1 cellular context compared by ENCODE assay signal in the genomic region with DNA sequence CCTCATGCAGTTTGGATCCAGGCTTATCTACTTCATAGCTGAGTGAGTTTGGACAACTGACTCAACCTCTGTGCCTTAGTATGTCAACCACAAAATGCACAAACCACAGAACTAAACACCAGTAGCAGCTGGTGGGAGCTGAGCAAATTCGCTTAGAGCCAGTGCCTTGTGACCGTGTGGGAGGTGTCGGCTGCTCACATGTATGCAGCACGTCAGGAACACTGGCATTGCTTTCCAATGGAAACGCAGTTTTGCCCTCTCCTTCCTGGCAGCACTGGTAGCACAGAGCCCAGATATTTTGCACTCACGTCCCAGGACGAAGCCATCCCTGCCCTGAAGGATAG.
TF ChIP-seq lines count a peak whose summit lies in the region.

No MANE protein-coding gene starts in this region.

TF ChIP-seq in K562, 482 proteins besides CTCF, POLR2A, EP300 and RAD21 (continued from another document and continues in another):
- TF ChIP-seq, protein P1, sequence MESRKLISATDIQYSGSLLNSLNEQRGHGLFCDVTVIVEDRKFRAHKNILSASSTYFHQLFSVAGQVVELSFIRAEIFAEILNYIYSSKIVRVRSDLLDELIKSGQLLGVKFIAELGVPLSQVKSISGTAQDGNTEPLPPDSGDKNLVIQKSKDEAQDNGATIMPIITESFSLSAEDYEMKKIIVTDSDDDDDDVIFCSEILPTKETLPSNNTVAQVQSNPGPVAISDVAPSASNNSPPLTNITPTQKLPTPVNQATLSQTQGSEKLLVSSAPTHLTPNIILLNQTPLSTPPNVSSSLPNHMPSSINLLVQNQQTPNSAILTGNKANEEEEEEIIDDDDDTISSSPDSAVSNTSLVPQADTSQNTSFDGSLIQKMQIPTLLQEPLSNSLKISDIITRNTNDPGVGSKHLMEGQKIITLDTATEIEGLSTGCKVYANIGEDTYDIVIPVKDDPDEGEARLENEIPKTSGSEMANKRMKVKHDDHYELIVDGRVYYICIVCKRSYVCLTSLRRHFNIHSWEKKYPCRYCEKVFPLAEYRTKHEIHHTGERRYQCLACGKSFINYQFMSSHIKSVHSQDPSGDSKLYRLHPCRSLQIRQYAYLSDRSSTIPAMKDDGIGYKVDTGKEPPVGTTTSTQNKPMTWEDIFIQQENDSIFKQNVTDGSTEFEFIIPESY (CRISPR knock-in tag; IDR thresholded peaks at IDR 0.05): 0 out of 2 replicates have a peak, but pooled peaks have one; percentile 12
- TF ChIP-seq, protein P2, sequence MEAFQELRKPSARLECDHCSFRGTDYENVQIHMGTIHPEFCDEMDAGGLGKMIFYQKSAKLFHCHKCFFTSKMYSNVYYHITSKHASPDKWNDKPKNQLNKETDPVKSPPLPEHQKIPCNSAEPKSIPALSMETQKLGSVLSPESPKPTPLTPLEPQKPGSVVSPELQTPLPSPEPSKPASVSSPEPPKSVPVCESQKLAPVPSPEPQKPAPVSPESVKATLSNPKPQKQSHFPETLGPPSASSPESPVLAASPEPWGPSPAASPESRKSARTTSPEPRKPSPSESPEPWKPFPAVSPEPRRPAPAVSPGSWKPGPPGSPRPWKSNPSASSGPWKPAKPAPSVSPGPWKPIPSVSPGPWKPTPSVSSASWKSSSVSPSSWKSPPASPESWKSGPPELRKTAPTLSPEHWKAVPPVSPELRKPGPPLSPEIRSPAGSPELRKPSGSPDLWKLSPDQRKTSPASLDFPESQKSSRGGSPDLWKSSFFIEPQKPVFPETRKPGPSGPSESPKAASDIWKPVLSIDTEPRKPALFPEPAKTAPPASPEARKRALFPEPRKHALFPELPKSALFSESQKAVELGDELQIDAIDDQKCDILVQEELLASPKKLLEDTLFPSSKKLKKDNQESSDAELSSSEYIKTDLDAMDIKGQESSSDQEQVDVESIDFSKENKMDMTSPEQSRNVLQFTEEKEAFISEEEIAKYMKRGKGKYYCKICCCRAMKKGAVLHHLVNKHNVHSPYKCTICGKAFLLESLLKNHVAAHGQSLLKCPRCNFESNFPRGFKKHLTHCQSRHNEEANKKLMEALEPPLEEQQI (IDR thresholded peaks at IDR 0.05): no peak
- TF ChIP-seq FOXA1 (IDR thresholded peaks at IDR 0.05; ENCODE audit: borderline replicate concordance) (no peak), ZNF212 (CRISPR knock-in tag; IDR thresholded peaks at IDR 0.05) (no peak), PURB (CRISPR knock-in tag; IDR thresholded peaks at IDR 0.05; ENCODE audit: low read depth) (no peak), GATAD2B (IDR thresholded peaks at IDR 0.05; ENCODE audit: borderline replicate concordance) (no peak), PTTG1 (tag; IDR thresholded peaks at IDR 0.05; ENCODE audit: low read depth) (no peak), ELF4 (CRISPR knock-in tag; IDR thresholded peaks at IDR 0.05) (no peak), KDM1A (IDR thresholded peaks at IDR 0.05) (peak; percentile 66 to 68), TGIF2 (CRISPR knock-in tag; IDR thresholded peaks at IDR 0.05) (no peak), RBM14 (IDR thresholded peaks at IDR 0.05; ENCODE audit: borderline replicate concordance, insufficient read depth, low read depth, low read length) (no peak), TAF9B (IDR thresholded peaks at IDR 0.05; ENCODE audit: partially characterized antibody) (no peak), IFI16 (CRISPR knock-in tag; IDR thresholded peaks at IDR 0.05) (no peak), POLR2H (tag; IDR thresholded peaks at IDR 0.05; ENCODE audit: low read depth) (no peak), MCM5 (IDR thresholded peaks at IDR 0.05; ENCODE audit: low read depth) (no peak), HSF4 (CRISPR knock-in tag; IDR thresholded peaks at IDR 0.05; ENCODE audit: borderline replicate concordance) (no peak), RAD51 (IDR thresholded peaks at IDR 0.05; ENCODE audit: borderline replicate concordance, low read depth) (no peak), NR2C2 (CRISPR knock-in tag; IDR thresholded peaks at IDR 0.05) (no peak), NR2C2 (tag; IDR thresholded peaks at IDR 0.05) (no peak; the same call in 1 of the 2 replicates), GTF2E2 (tag; IDR thresholded peaks at IDR 0.05) (no peak), NFE2L1 (tag; IDR thresholded peaks at IDR 0.05; ENCODE audit: borderline replicate concordance, low read depth) (no peak), TEAD4 (IDR thresholded peaks at IDR 0.05; ENCODE audit: low read length) (peak; percentile 75), TEAD4 (CRISPR knock-in tag; IDR thresholded peaks at IDR 0.05; ENCODE audit: borderline replicate concordance) (no peak), MAFK (IDR thresholded peaks at IDR 0.05; ENCODE audit: low read length) (no peak), TAL1 (IDR thresholded peaks at IDR 0.05) (no peak), NRF1 (conservative IDR thresholded peaks at IDR 0.05 in 1 of 2, IDR thresholded peaks at IDR 0.05 in 1 of 2) (no peak), RBM34 (IDR thresholded peaks at IDR 0.05; ENCODE audit: borderline replicate concordance, insufficient read depth, low read length) (no peak), PHB (CRISPR knock-in tag; IDR thresholded peaks at IDR 0.05) (no peak), NFIX (CRISPR knock-in tag; IDR thresholded peaks at IDR 0.05; ENCODE audit: low read depth) (no peak), MAZ (CRISPR knock-in tag; conservative IDR thresholded peaks at IDR 0.05 in 1 of 2, IDR thresholded peaks at IDR 0.05 in 1 of 2) (peak in 1 of 2 experiments; percentile 53; a peak in 1 of 4 replicates), ZNF75A (CRISPR knock-in tag; IDR thresholded peaks at IDR 0.05) (no peak), CBX3 (IDR thresholded peaks at IDR 0.05; ENCODE audit: borderline replicate concordance in 1 of 2, low read length in 2 of 2) (no peak), MTF1 (CRISPR knock-in tag; IDR thresholded peaks at IDR 0.05; ENCODE audit: borderline replicate concordance) (no peak), ZNF668 (CRISPR knock-in tag; IDR thresholded peaks at IDR 0.05) (no peak), HDAC1 (IDR thresholded peaks at IDR 0.05) (peak in 1 of 2 experiments; percentile 44; a peak in 1 of 4 replicates), ZNF311 (CRISPR knock-in tag; IDR thresholded peaks at IDR 0.05) (no peak), ASH1L (IDR thresholded peaks at IDR 0.05; ENCODE audit: borderline replicate concordance, low read depth, partially characterized antibody) (no peak), SNRNP70 (optimal IDR thresholded peaks at IDR 0.05; ENCODE audit: low read depth, low read length) (no peak), RBBP5 (IDR thresholded peaks at IDR 0.05; ENCODE audit: borderline replicate concordance, insufficient read depth, low read length, poor library complexity, severe bottlenecking) (peak; percentile 38), RFX7 (CRISPR knock-in tag; IDR thresholded peaks at IDR 0.05) (no peak), ZFP30 (CRISPR knock-in tag; IDR thresholded peaks at IDR 0.05; ENCODE audit: borderline replicate concordance) (no peak), CEBPB (tag; IDR thresholded peaks at IDR 0.05) (no peak), NFYB (IDR thresholded peaks at IDR 0.05; ENCODE audit: extremely low read depth, insufficient read length) (no peak)
- TF ChIP-seq, protein P3, sequence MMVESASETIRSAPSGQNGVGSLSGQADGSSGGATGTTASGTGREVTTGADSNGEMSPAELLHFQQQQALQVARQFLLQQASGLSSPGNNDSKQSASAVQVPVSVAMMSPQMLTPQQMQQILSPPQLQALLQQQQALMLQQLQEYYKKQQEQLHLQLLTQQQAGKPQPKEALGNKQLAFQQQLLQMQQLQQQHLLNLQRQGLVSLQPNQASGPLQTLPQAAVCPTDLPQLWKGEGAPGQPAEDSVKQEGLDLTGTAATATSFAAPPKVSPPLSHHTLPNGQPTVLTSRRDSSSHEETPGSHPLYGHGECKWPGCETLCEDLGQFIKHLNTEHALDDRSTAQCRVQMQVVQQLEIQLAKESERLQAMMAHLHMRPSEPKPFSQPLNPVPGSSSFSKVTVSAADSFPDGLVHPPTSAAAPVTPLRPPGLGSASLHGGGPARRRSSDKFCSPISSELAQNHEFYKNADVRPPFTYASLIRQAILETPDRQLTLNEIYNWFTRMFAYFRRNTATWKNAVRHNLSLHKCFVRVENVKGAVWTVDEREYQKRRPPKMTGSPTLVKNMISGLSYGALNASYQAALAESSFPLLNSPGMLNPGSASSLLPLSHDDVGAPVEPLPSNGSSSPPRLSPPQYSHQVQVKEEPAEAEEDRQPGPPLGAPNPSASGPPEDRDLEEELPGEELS (CRISPR knock-in tag; IDR thresholded peaks at IDR 0.05; ENCODE audit: borderline replicate concordance): no peak
- TF ChIP-seq, protein P4, sequence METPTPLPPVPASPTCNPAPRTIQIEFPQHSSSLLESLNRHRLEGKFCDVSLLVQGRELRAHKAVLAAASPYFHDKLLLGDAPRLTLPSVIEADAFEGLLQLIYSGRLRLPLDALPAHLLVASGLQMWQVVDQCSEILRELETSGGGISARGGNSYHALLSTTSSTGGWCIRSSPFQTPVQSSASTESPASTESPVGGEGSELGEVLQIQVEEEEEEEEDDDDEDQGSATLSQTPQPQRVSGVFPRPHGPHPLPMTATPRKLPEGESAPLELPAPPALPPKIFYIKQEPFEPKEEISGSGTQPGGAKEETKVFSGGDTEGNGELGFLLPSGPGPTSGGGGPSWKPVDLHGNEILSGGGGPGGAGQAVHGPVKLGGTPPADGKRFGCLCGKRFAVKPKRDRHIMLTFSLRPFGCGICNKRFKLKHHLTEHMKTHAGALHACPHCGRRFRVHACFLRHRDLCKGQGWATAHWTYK (CRISPR knock-in tag; IDR thresholded peaks at IDR 0.05): no peak
- TF ChIP-seq, protein P5, sequence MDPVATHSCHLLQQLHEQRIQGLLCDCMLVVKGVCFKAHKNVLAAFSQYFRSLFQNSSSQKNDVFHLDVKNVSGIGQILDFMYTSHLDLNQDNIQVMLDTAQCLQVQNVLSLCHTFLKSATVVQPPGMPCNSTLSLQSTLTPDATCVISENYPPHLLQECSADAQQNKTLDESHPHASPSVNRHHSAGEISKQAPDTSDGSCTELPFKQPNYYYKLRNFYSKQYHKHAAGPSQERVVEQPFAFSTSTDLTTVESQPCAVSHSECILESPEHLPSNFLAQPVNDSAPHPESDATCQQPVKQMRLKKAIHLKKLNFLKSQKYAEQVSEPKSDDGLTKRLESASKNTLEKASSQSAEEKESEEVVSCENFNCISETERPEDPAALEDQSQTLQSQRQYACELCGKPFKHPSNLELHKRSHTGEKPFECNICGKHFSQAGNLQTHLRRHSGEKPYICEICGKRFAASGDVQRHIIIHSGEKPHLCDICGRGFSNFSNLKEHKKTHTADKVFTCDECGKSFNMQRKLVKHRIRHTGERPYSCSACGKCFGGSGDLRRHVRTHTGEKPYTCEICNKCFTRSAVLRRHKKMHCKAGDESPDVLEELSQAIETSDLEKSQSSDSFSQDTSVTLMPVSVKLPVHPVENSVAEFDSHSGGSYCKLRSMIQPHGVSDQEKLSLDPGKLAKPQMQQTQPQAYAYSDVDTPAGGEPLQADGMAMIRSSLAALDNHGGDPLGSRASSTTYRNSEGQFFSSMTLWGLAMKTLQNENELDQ (CRISPR knock-in tag; IDR thresholded peaks at IDR 0.05; ENCODE audit: borderline replicate concordance): no peak
- TF ChIP-seq, protein P6, sequence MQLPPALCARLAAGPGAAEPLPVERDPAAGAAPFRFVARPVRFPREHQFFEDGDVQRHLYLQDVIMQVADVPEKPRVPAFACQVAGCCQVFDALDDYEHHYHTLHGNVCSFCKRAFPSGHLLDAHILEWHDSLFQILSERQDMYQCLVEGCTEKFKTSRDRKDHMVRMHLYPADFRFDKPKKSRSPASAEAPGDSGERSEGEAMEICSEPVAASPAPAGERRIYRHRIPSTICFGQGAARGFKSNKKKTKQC (CRISPR knock-in tag; IDR thresholded peaks at IDR 0.05): no peak
- TF ChIP-seq, protein P7, sequence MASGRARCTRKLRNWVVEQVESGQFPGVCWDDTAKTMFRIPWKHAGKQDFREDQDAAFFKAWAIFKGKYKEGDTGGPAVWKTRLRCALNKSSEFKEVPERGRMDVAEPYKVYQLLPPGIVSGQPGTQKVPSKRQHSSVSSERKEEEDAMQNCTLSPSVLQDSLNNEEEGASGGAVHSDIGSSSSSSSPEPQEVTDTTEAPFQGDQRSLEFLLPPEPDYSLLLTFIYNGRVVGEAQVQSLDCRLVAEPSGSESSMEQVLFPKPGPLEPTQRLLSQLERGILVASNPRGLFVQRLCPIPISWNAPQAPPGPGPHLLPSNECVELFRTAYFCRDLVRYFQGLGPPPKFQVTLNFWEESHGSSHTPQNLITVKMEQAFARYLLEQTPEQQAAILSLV (tag; IDR thresholded peaks at IDR 0.05): no peak
- TF ChIP-seq, protein P8, sequence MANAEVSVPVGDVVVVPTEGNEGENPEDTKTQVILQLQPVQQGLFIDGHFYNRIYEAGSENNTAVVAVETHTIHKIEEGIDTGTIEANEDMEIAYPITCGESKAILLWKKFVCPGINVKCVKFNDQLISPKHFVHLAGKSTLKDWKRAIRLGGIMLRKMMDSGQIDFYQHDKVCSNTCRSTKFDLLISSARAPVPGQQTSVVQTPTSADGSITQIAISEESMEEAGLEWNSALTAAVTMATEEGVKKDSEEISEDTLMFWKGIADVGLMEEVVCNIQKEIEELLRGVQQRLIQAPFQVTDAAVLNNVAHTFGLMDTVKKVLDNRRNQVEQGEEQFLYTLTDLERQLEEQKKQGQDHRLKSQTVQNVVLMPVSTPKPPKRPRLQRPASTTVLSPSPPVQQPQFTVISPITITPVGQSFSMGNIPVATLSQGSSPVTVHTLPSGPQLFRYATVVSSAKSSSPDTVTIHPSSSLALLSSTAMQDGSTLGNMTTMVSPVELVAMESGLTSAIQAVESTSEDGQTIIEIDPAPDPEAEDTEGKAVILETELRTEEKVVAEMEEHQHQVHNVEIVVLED (CRISPR knock-in tag; IDR thresholded peaks at IDR 0.05): no peak
- TF ChIP-seq, protein P9, sequence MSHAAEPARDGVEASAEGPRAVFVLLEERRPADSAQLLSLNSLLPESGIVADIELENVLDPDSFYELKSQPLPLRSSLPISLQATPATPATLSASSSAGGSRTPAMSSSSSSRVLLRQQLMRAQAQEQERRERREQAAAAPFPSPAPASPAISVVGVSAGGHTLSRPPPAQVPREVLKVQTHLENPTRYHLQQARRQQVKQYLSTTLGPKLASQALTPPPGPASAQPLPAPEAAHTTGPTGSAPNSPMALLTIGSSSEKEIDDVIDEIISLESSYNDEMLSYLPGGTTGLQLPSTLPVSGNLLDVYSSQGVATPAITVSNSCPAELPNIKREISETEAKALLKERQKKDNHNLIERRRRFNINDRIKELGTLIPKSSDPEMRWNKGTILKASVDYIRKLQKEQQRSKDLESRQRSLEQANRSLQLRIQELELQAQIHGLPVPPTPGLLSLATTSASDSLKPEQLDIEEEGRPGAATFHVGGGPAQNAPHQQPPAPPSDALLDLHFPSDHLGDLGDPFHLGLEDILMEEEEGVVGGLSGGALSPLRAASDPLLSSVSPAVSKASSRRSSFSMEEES (CRISPR knock-in tag; IDR thresholded peaks at IDR 0.05): peak; percentile 14; the same call in 1 of the 2 replicates
- TF ChIP-seq, protein P10, sequence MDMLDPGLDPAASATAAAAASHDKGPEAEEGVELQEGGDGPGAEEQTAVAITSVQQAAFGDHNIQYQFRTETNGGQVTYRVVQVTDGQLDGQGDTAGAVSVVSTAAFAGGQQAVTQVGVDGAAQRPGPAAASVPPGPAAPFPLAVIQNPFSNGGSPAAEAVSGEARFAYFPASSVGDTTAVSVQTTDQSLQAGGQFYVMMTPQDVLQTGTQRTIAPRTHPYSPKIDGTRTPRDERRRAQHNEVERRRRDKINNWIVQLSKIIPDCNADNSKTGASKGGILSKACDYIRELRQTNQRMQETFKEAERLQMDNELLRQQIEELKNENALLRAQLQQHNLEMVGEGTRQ (CRISPR knock-in tag; IDR thresholded peaks at IDR 0.05): no peak
